Comparison of ENCODE assay signal across 10 cellular contexts in genomic region chr17:38897176-38897575, GRCh38. TPM values are rescaled to one million over a fixed set of nuclear protein-coding genes. Genes with fewer than 3 reads are reported as not detected.
A peak's percentile ranks its signal among the peaks of the same experiment; 100 is the strongest.
DNase-seq lines count a peak whose midpoint lies in the region; ATAC-seq and TF ChIP-seq lines count a peak whose summit lies in the region.
"Had no signal": no experiment of that assay in that cellular context is flagged by ENCODE, and none has a peak within 500 bp of the region (broad histone marks: within the 10 kb centered on the region; RNA-seq: fewer than 3 reads in every experiment).

No MANE protein-coding gene starts in this region.

- H3K4me3 Mint-ChIP-seq in T-helper 1 cell treated with Interleukin-12 subunit alpha and Interleukin-12 subunit beta and Interleukin-4 antibody, amounts not matched to agents 30 μg/mL and 1 μg/mL, for 36 hours = no peak overlapping the region
- H3K4me3 Mint-ChIP-seq in brain (no peak overlapping the region), memory B cell (no peak overlapping the region)

- H3K36me3 ChIP-seq in thoracic aorta = peaks cover 25% of the 10 kb centered on the region

- no peaks in the 10 kb centered on the region for H3K9me3 ChIP-seq in thoracic aorta

- no peak for TF ChIP-seq CTCF in brain (conservative IDR thresholded peaks at IDR 0.05)
- TF ChIP-seq CTCF in thoracic aorta (IDR thresholded peaks at IDR 0.05) = no peak

- ATAC-seq in memory B cell (ENCODE audit: low read depth) (no peak), thoracic aorta (ENCODE audit: insufficient number of reproducible peaks, low FRiP score, low read depth) (no peak)

- peaks cover 54% of the 10 kb centered on the region for H3K4me1 Mint-ChIP-seq in T-helper 1 cell treated with Interleukin-12 subunit alpha and Interleukin-12 subunit beta and Interleukin-4 antibody, amounts not matched to agents 30 μg/mL and 1 μg/mL, for 36 hours (ENCODE audit: low read depth)
- H3K4me1 Mint-ChIP-seq in brain (peaks cover 42% of the 10 kb centered on the region), memory B cell (peaks cover 28% of the 10 kb centered on the region)

- no peaks in the 10 kb centered on the region for H3K9me3 Mint-ChIP-seq in T-helper 1 cell treated with Interleukin-12 subunit alpha and Interleukin-12 subunit beta and Interleukin-4 antibody, amounts not matched to agents 30 μg/mL and 1 μg/mL, for 36 hours
- H3K9me3 Mint-ChIP-seq in brain (no peaks in the 10 kb centered on the region), memory B cell (no peaks in the 10 kb centered on the region)

- H3K27ac ChIP-seq in thoracic aorta = peak overlapping the region; percentile 7 to 65

- no peak overlapping the region for H3K4me3 ChIP-seq in thoracic aorta

- H3K4me1 ChIP-seq in thoracic aorta (ENCODE audit: control insufficient read depth in 1 of 2, low read depth in 2 of 2) = peaks cover 61 to 78% of the 10 kb centered on the region in 2 donors

- H3K27me3 ChIP-seq in thoracic aorta (replicated peaks; ENCODE audit: insufficient read depth) = no peaks in the 10 kb centered on the region

- DNase-seq in T-helper 1 cell (no peak), memory B cell (ENCODE audit: low spot score in 2 of 2) (no peak), thoracic aorta (ENCODE audit: low spot score) (no peak), iPS-NIHi7 (ENCODE audit: extremely low spot score) (no peak), H4 (ENCODE audit: low spot score) (no peak), DMS79 (lab: John Stamatoyannopoulos, UW) (no peak)
- DNase-seq: NCI-H1417, T1000 had no signal

- peaks cover 52% of the 10 kb centered on the region for H3K36me3 Mint-ChIP-seq in T-helper 1 cell treated with Interleukin-12 subunit alpha and Interleukin-12 subunit beta and Interleukin-4 antibody, amounts not matched to agents 30 μg/mL and 1 μg/mL, for 36 hours (ENCODE audit: low read depth)
- peaks cover 39% of the 10 kb centered on the region for H3K36me3 Mint-ChIP-seq in brain
- H3K36me3 Mint-ChIP-seq in memory B cell = peaks cover 5% of the 10 kb centered on the region

- H3K27ac Mint-ChIP-seq in T-helper 1 cell treated with Interleukin-12 subunit alpha and Interleukin-12 subunit beta and Interleukin-4 antibody, amounts not matched to agents 30 μg/mL and 1 μg/mL, for 36 hours = peak overlapping the region; percentile 90
- peak overlapping the region in 4 of 5 experiments; percentile 61 to 86 (median 76) for H3K27ac Mint-ChIP-seq in brain
- H3K27ac Mint-ChIP-seq in memory B cell = peak overlapping the region; percentile 88

- H3K27me3 Mint-ChIP-seq in T-helper 1 cell treated with Interleukin-12 subunit alpha and Interleukin-12 subunit beta and Interleukin-4 antibody, amounts not matched to agents 30 μg/mL and 1 μg/mL, for 36 hours (ENCODE audit: low read depth) = no peaks in the 10 kb centered on the region
- peaks cover 8% of the 10 kb centered on the region for H3K27me3 Mint-ChIP-seq in brain
- H3K27me3 Mint-ChIP-seq in memory B cell = no peaks in the 10 kb centered on the region

RNA-seq across cellular contexts. Expression of gene LASP1, which starts 27.3 kb away (rescaled TPM):
- polyA plus RNA-seq in brain (ENCODE audit: insufficient read depth, low read depth, low replicate concordance) = 108 TPM
- 100 to 1,000 TPM in 1 of 2 donors, 10 to 100 TPM in 1; 87.2 to 219 TPM for total RNA-seq in thoracic aorta
- 99.0 and 133 TPM in 2 replicates for total RNA-seq in H4 (2014; rRNA removed; shearing (Covaris generic))

RNA-seq across cellular contexts. Expression of gene RPL23, which starts 43.7 kb away (rescaled TPM):
- polyA plus RNA-seq in brain (ENCODE audit: insufficient read depth, low read depth, low replicate concordance) = 2,078 TPM
- total RNA-seq in thoracic aorta = 100 to 1,000 TPM; 870 to 981 TPM
- 1,542 and 1,557 TPM in 2 replicates for total RNA-seq in H4 (2014; rRNA removed; shearing (Covaris generic))
